Comparison of ENCODE assay signal across 17 cellular contexts in genomic region chr16:89185062-89185751, GRCh38. TPM values are rescaled to one million over a fixed set of nuclear protein-coding genes. Genes with fewer than 3 reads are reported as not detected.
DNase-seq lines count a peak whose midpoint lies in the region; ATAC-seq, FAIRE-seq and TF ChIP-seq lines count a peak whose summit lies in the region.
"Had no signal": no experiment of that assay in that cellular context is flagged by ENCODE, and none has a peak within 500 bp of the region (broad histone marks: within the 10 kb centered on the region; RNA-seq: fewer than 3 reads in every experiment).

No MANE protein-coding gene starts in this region.

- intact Hi-C loops in activated B cell treated with CpG ODN at 0.5 μM for 24 hours (cut with micrococcal nuclease) (no loop called here), HepG2 (cut with micrococcal nuclease; ENCODE audit: unreplicated experiment) (loop anchor here (2.0 kb wide), 1 partner anchor 16 kb away; the partner anchor contains the start of gene SLC22A31)

- peak overlapping the region in 2 of 8 donors; percentile 32 to 93 for H3K27ac Mint-ChIP-seq in CD8-positive, alpha-beta memory T cell
- H3K27ac Mint-ChIP-seq in activated B cell treated with CpG ODN at 0.5 μM for 24 hours, result no peak overlapping the region
- H3K27ac Mint-ChIP-seq: activated T-cell treated with anti-CD3 and anti-CD28 coated beads, Interleukin-2, amount 50 U/mL, for 72 hours had no signal

- DNase-seq in NCI-H1417 (lab: John Stamatoyannopoulos, UW), result peak in 2 of 3 experiments; percentile 26 to 27
- no peak for DNase-seq in NCI-H1417 treated with DMSO at 0.1 percent for 48 hours (lab: John Stamatoyannopoulos, UW)
- peak in 3 of 5 donors; percentile 45 to 77 (median 57) for DNase-seq in CD8-positive, alpha-beta memory T cell
- no peak for DNase-seq in activated B cell treated with CpG ODN at 0.5 μM for 24 hours
- no peak for DNase-seq in HepG2 (ENCODE audit: low spot score)
- DNase-seq in superior temporal gyrus (ENCODE audit: extremely low spot score), result no peak
- no peak for DNase-seq in Kasumi-1 (lab: John Stamatoyannopoulos, UW)
- DNase-seq: 8988T; activated CD4-positive, CD25-positive, alpha-beta regulatory T cell; glutamatergic neuron; KG1; midbrain had no signal

- peaks cover 0 to 6% (median 0%) of the 10 kb centered on the region in 5 donors for H3K9me3 Mint-ChIP-seq in CD8-positive, alpha-beta memory T cell
- H3K9me3 Mint-ChIP-seq in activated B cell treated with CpG ODN at 0.5 μM for 24 hours, result no peaks in the 10 kb centered on the region
- H3K9me3 Mint-ChIP-seq: activated T-cell treated with anti-CD3 and anti-CD28 coated beads, Interleukin-2, amount 50 U/mL, for 72 hours had no signal

- no peaks in the 10 kb centered on the region for H3K4me1 ChIP-seq in CD8-positive, alpha-beta memory T cell (ENCODE audit: insufficient read depth, low read length)
- peaks cover 37% of the 10 kb centered on the region for H3K4me1 ChIP-seq in HepG2 (ENCODE audit: insufficient read depth, low read length)

- WGBS in HepG2 (ENCODE audit: low lambda C conversion rate), result 7% methylated on average over 13 of the region's 39 CpGs

- H3K79me2 ChIP-seq in HepG2 (ENCODE audit: insufficient read depth, low read length), result no peaks in the 10 kb centered on the region

- CTCF ChIA-PET in CD8-positive, alpha-beta memory T cell (lab: Charles Lee), result no interaction called here
- CTCF ChIA-PET in activated B cell treated with CpG ODN at 0.5 μM for 24 hours (lab: Charles Lee) (no interaction called here), HepG2 (lab: Yijun Ruan, JAX; ENCODE audit: low intra/inter-chr PET ratio, low total read pairs) (interaction anchor here (1.8 kb wide), 1 partner anchor 31 kb away, joined by 6 read pairs; no protein-coding TSS in a partner anchor)

- ATAC-seq in activated B cell treated with CpG ODN at 0.5 μM for 24 hours (ENCODE audit: low read depth) (peak; percentile 36), HepG2 (peak; percentile 54)
- no peak for ATAC-seq in activated CD4-positive, CD25-positive, alpha-beta regulatory T cell treated with anti-CD3 and anti-CD28 coated beads, Interleukin-2, amount 50 U/mL, for 24 hours

- no peaks in the 10 kb centered on the region for H3K27me3 ChIP-seq in CD8-positive, alpha-beta memory T cell (ENCODE audit: insufficient read depth, low read length, poor library complexity, severe bottlenecking)
- H3K27me3 ChIP-seq in HepG2 (ENCODE audit: control insufficient read depth in 1 of 2, insufficient read depth in 2 of 2, low read length in 2 of 2), result peaks cover 4 to 38% of the 10 kb centered on the region in 2 experiments

- peaks cover 0 to 5% of the 10 kb centered on the region in 2 donors for H3K27me3 Mint-ChIP-seq in CD8-positive, alpha-beta memory T cell
- peaks cover 1% of the 10 kb centered on the region for H3K27me3 Mint-ChIP-seq in activated B cell treated with CpG ODN at 0.5 μM for 24 hours

- TF ChIP-seq POLR2A in HepG2 (IDR thresholded peaks at IDR 0.05; ENCODE audit: insufficient read depth in 1 of 2, low read depth in 2 of 2, low read length in 2 of 2), result no peak

- POLR2A ChIA-PET in CD8-positive, alpha-beta memory T cell (lab: Charles Lee), result no interaction called here
- POLR2A ChIA-PET in activated B cell treated with CpG ODN at 0.5 μM for 24 hours (lab: Charles Lee), result no interaction called here
- POLR2A ChIA-PET in HepG2 (lab: Yijun Ruan, JAX), result interaction anchor here (1.3 to 1.4 kb wide), 2 partner anchors 11 to 14 kb away, joined by 3 to 5 read pairs; partner anchors contain the start of gene CDH15

- peaks cover 0 to 2% (median 0%) of the 10 kb centered on the region in 3 donors for H3K4me1 Mint-ChIP-seq in CD8-positive, alpha-beta memory T cell
- H3K4me1 Mint-ChIP-seq in activated B cell treated with CpG ODN at 0.5 μM for 24 hours, result no peaks in the 10 kb centered on the region

- no peak overlapping the region for H3K4me3 Mint-ChIP-seq in CD8-positive, alpha-beta memory T cell
- H3K4me3 Mint-ChIP-seq in activated B cell treated with CpG ODN at 0.5 μM for 24 hours, result no peak overlapping the region
- H3K4me3 Mint-ChIP-seq: activated T-cell treated with anti-CD3 and anti-CD28 coated beads, Interleukin-2, amount 50 U/mL, for 72 hours had no signal

- BruUV-seq in HepG2 (replicated peaks; lab: Mats Ljungman, UMichigan), result no TSS peak

- H3K4me2 ChIP-seq in HepG2 (ENCODE audit: low read depth, low read length), result no peak overlapping the region

- peaks cover 37% of the 10 kb centered on the region for H4K20me1 ChIP-seq in HepG2 (ENCODE audit: insufficient read depth, low read length)

- no peaks in the 10 kb centered on the region for H3K9me3 ChIP-seq in CD8-positive, alpha-beta memory T cell (ENCODE audit: low read length)
- no peaks in the 10 kb centered on the region for H3K9me3 ChIP-seq in HepG2 (ENCODE audit: low read length)

- no peak overlapping the region for H2AFZ ChIP-seq in HepG2 (ENCODE audit: low read length)

- no peak for TF ChIP-seq CTCF in activated B cell treated with CpG ODN at 0.5 μM for 24 hours (IDR thresholded peaks at IDR 0.05)
- no peak for TF ChIP-seq CTCF in HepG2 (CRISPR knock-in tag; IDR thresholded peaks at IDR 0.05)

- no peak for TF ChIP-seq RAD21 in HepG2 (CRISPR knock-in tag; IDR thresholded peaks at IDR 0.05)

- FAIRE-seq in HepG2 (lab: Jason Lieb, UNC), result no peak
- FAIRE-seq: colon had no signal

- H3K36me3 Mint-ChIP-seq in CD8-positive, alpha-beta memory T cell, result no peaks in the 10 kb centered on the region
- no peaks in the 10 kb centered on the region for H3K36me3 Mint-ChIP-seq in activated B cell treated with CpG ODN at 0.5 μM for 24 hours (ENCODE audit: low read depth)

- TF ChIP-seq EP300 in HepG2 (IDR thresholded peaks at IDR 0.05; ENCODE audit: low read depth in 2 of 2, low read length in 2 of 2) (no peak), HepG2 (CRISPR knock-in tag; IDR thresholded peaks at IDR 0.05; ENCODE audit: borderline replicate concordance) (no peak)

- H3K9ac ChIP-seq in HepG2 (ENCODE audit: insufficient read depth, low read depth, low read length), result no peak overlapping the region

- no peak overlapping the region for H3K27ac ChIP-seq in CD8-positive, alpha-beta memory T cell (ENCODE audit: low read depth, low read length)
- H3K27ac ChIP-seq in HepG2 (ENCODE audit: extremely low read length, insufficient read depth, low read length), result no peak overlapping the region

- in situ Hi-C loops in HepG2 (cut with HindIII; ENCODE audit: extremely low pct_ligation_motif_present, low pct_unique_long_range_greater_than_20kb), result no loop called here

- H3K4me3 ChIP-seq in CD8-positive, alpha-beta memory T cell (ENCODE audit: low read length), result no peak overlapping the region
- no peak overlapping the region for H3K4me3 ChIP-seq in HepG2 (replicated peaks in 1 of 3; ENCODE audit: insufficient read depth in 1 of 3, low read depth in 2 of 3, low read length in 3 of 3)

- H3K36me3 ChIP-seq in CD8-positive, alpha-beta memory T cell (ENCODE audit: insufficient read depth, low read length), result no peaks in the 10 kb centered on the region
- no peaks in the 10 kb centered on the region for H3K36me3 ChIP-seq in HepG2 (replicated peaks in 1 of 2; ENCODE audit: control insufficient read depth in 1 of 2, insufficient read depth in 2 of 2, low read length in 2 of 2)

RNA-seq across cellular contexts. Expression of gene CDH15, which starts 13.7 kb away (rescaled TPM):
- not detected for total RNA-seq in CD8-positive, alpha-beta memory T cell
- not detected for polyA plus RNA-seq in CD8-positive, alpha-beta memory T cell
- not detected in 2 replicates for total RNA-seq in activated B cell treated with CpG ODN at 0.5 μM for 24 hours
- total RNA-seq in HepG2 (2016; rRNA removed; fragmentation: Illumina TruSeq; extraction: Trizol), result 1.4 and 2.2 TPM in 2 replicates
- total RNA-seq in HepG2 (2016; cell fraction: cytosol; rRNA removed; fragmentation: Illumina TruSeq; extraction: Trizol; ENCODE audit: low read depth), result 2.8 and 2.9 TPM in 2 replicates
- 1.4 and 2.2 TPM in 2 replicates for total RNA-seq in HepG2 (2016; cell fraction: insoluble cytoplasmic fraction; rRNA removed; fragmentation: Illumina TruSeq; extraction: Trizol)
- 3.6 and 3.7 TPM in 2 replicates for total RNA-seq in HepG2 (2016; cell fraction: membrane; rRNA removed; fragmentation: Illumina TruSeq; extraction: Trizol)
- 1.6 and 1.8 TPM in 2 replicates for total RNA-seq in HepG2 (2016; cell fraction: nucleus; rRNA removed; fragmentation: Illumina TruSeq; extraction: Trizol)
- 0.69 and 0.74 TPM in 2 replicates for polyA plus RNA-seq in HepG2 (2011; rRNA removed)
- 0.37 and 1.2 TPM in 2 replicates for polyA plus RNA-seq in HepG2 (2011; cell fraction: cytosol; rRNA removed)
- 1.6 and 2.1 TPM in 2 replicates for polyA plus RNA-seq in HepG2 (2011; cell fraction: nucleus; rRNA removed)
- 0.61 and 0.90 TPM in 2 replicates for polyA plus RNA-seq in HepG2 (2012)
- 3.5 and 3.8 TPM in 2 replicates for polyA plus RNA-seq in HepG2 (2016; cell fraction: cytosol; fragmentation: Illumina TruSeq; extraction: Trizol; ENCODE audit: low read depth)
- 1.7 and 2.3 TPM in 2 replicates for polyA plus RNA-seq in HepG2 (2016; cell fraction: insoluble cytoplasmic fraction; fragmentation: Illumina TruSeq; extraction: Trizol; ENCODE audit: low read depth)
- polyA plus RNA-seq in HepG2 (2016; cell fraction: membrane; fragmentation: Illumina TruSeq; extraction: Trizol; ENCODE audit: low read depth), result 3.3 and 4.1 TPM in 2 replicates
- 3.3 and 3.4 TPM in 2 replicates for polyA plus RNA-seq in HepG2 (2016; cell fraction: nucleus; fragmentation: Illumina TruSeq; extraction: Trizol; ENCODE audit: insufficient read depth, low read depth)
- polyA minus RNA-seq in HepG2 (2011; rRNA and poly(A)+ RNA removed; ENCODE audit: low replicate concordance), result 0.62 TPM in 1 of 2 replicates, not detected in the other
- polyA minus RNA-seq in HepG2 (2011; cell fraction: cytosol; rRNA and poly(A)+ RNA removed), result 0.40 and 0.62 TPM in 2 replicates
- 0.39 TPM in 1 of 2 replicates, not detected in the other for polyA minus RNA-seq in HepG2 (2011; cell fraction: nucleus; rRNA and poly(A)+ RNA removed)
- total RNA-seq: activated T-cell treated with anti-CD3 and anti-CD28 coated beads, Interleukin-2, amount 50 U/mL, for 72 hours; epithelial cell of proximal tubule had no signal

RNA-seq across cellular contexts. Expression of gene SLC22A31, which starts 15.1 kb away (rescaled TPM):
- not detected for total RNA-seq in CD8-positive, alpha-beta memory T cell
- polyA plus RNA-seq in CD8-positive, alpha-beta memory T cell, result not detected
- total RNA-seq in activated B cell treated with CpG ODN at 0.5 μM for 24 hours, result not detected in 2 replicates
- 20.6 and 83.3 TPM in 2 replicates for total RNA-seq in HepG2 (2016; rRNA removed; fragmentation: Illumina TruSeq; extraction: Trizol)
- 22.4 and 22.9 TPM in 2 replicates for total RNA-seq in HepG2 (2016; cell fraction: cytosol; rRNA removed; fragmentation: Illumina TruSeq; extraction: Trizol; ENCODE audit: low read depth)
- 17.9 and 83.9 TPM in 2 replicates for total RNA-seq in HepG2 (2016; cell fraction: insoluble cytoplasmic fraction; rRNA removed; fragmentation: Illumina TruSeq; extraction: Trizol)
- 38.1 and 39.2 TPM in 2 replicates for total RNA-seq in HepG2 (2016; cell fraction: membrane; rRNA removed; fragmentation: Illumina TruSeq; extraction: Trizol)
- 88.9 and 114 TPM in 2 replicates for total RNA-seq in HepG2 (2016; cell fraction: nucleus; rRNA removed; fragmentation: Illumina TruSeq; extraction: Trizol)
- polyA plus RNA-seq in HepG2 (2011; rRNA removed), result 67.3 and 98.2 TPM in 2 replicates
- polyA plus RNA-seq in HepG2 (2011; cell fraction: cytosol; rRNA removed), result 27.2 and 52.1 TPM in 2 replicates
- polyA plus RNA-seq in HepG2 (2011; cell fraction: nucleus; rRNA removed), result 1,312 and 1,533 TPM in 2 replicates
- polyA plus RNA-seq in HepG2 (2012), result 45.8 and 48.2 TPM in 2 replicates
- polyA plus RNA-seq in HepG2 (2016; cell fraction: cytosol; fragmentation: Illumina TruSeq; extraction: Trizol; ENCODE audit: low read depth), result 27.4 and 28.3 TPM in 2 replicates
- polyA plus RNA-seq in HepG2 (2016; cell fraction: insoluble cytoplasmic fraction; fragmentation: Illumina TruSeq; extraction: Trizol; ENCODE audit: low read depth), result 23.8 and 26.1 TPM in 2 replicates
- 29.3 and 31.7 TPM in 2 replicates for polyA plus RNA-seq in HepG2 (2016; cell fraction: membrane; fragmentation: Illumina TruSeq; extraction: Trizol; ENCODE audit: low read depth)
- polyA plus RNA-seq in HepG2 (2016; cell fraction: nucleus; fragmentation: Illumina TruSeq; extraction: Trizol; ENCODE audit: insufficient read depth, low read depth), result 322 and 325 TPM in 2 replicates
- 51.6 TPM in 1 of 2 replicates, not detected in the other for polyA minus RNA-seq in HepG2 (2011; rRNA and poly(A)+ RNA removed; ENCODE audit: low replicate concordance)
- 17.1 and 21.0 TPM in 2 replicates for polyA minus RNA-seq in HepG2 (2011; cell fraction: cytosol; rRNA and poly(A)+ RNA removed)
- polyA minus RNA-seq in HepG2 (2011; cell fraction: nucleus; rRNA and poly(A)+ RNA removed), result 89.4 and 90.8 TPM in 2 replicates
- total RNA-seq: epithelial cell of proximal tubule, osteocyte had no signal

RNA-seq across cellular contexts. Expression of gene ZNF778, which starts 32.3 kb away (rescaled TPM):
- 10 to 100 TPM; 11.4 to 13.5 TPM for total RNA-seq in CD8-positive, alpha-beta memory T cell
- polyA plus RNA-seq in CD8-positive, alpha-beta memory T cell, result 4.1 TPM
- total RNA-seq in activated B cell treated with CpG ODN at 0.5 μM for 24 hours, result 7.2 and 11.4 TPM in 2 replicates
- 7.2 and 9.3 TPM in 2 replicates for total RNA-seq in HepG2 (2016; rRNA removed; fragmentation: Illumina TruSeq; extraction: Trizol)
- total RNA-seq in HepG2 (2016; cell fraction: cytosol; rRNA removed; fragmentation: Illumina TruSeq; extraction: Trizol; ENCODE audit: low read depth), result 1.7 and 2.6 TPM in 2 replicates
- 6.1 and 8.3 TPM in 2 replicates for total RNA-seq in HepG2 (2016; cell fraction: insoluble cytoplasmic fraction; rRNA removed; fragmentation: Illumina TruSeq; extraction: Trizol)
- total RNA-seq in HepG2 (2016; cell fraction: membrane; rRNA removed; fragmentation: Illumina TruSeq; extraction: Trizol), result 2.7 and 3.9 TPM in 2 replicates
- total RNA-seq in HepG2 (2016; cell fraction: nucleus; rRNA removed; fragmentation: Illumina TruSeq; extraction: Trizol), result 8.7 and 10.5 TPM in 2 replicates
- polyA plus RNA-seq in HepG2 (2011; rRNA removed), result 3.8 and 6.1 TPM in 2 replicates
- polyA plus RNA-seq in HepG2 (2011; cell fraction: cytosol; rRNA removed), result 1.8 and 2.1 TPM in 2 replicates
- polyA plus RNA-seq in HepG2 (2011; cell fraction: nucleus; rRNA removed), result 6.6 and 11.3 TPM in 2 replicates
- 2.4 and 3.0 TPM in 2 replicates for polyA plus RNA-seq in HepG2 (2012)
- 0.79 and 0.83 TPM in 2 replicates for polyA plus RNA-seq in HepG2 (2016; cell fraction: cytosol; fragmentation: Illumina TruSeq; extraction: Trizol; ENCODE audit: low read depth)
- 4.6 and 6.1 TPM in 2 replicates for polyA plus RNA-seq in HepG2 (2016; cell fraction: insoluble cytoplasmic fraction; fragmentation: Illumina TruSeq; extraction: Trizol; ENCODE audit: low read depth)
- 0.61 and 1.7 TPM in 2 replicates for polyA plus RNA-seq in HepG2 (2016; cell fraction: membrane; fragmentation: Illumina TruSeq; extraction: Trizol; ENCODE audit: low read depth)
- 11.3 and 22.5 TPM in 2 replicates for polyA plus RNA-seq in HepG2 (2016; cell fraction: nucleus; fragmentation: Illumina TruSeq; extraction: Trizol; ENCODE audit: insufficient read depth, low read depth)
- polyA minus RNA-seq in HepG2 (2011; rRNA and poly(A)+ RNA removed; ENCODE audit: low replicate concordance), result 6.4 and 9.2 TPM in 2 replicates
- polyA minus RNA-seq in HepG2 (2011; cell fraction: cytosol; rRNA and poly(A)+ RNA removed), result 4.0 and 6.1 TPM in 2 replicates
- 15.2 and 17.3 TPM in 2 replicates for polyA minus RNA-seq in HepG2 (2011; cell fraction: nucleus; rRNA and poly(A)+ RNA removed)

Comparison
In these comparisons a context has a peak if more than half of its experiments do, and no peak if none do; other contexts are left out.
1. DNase-seq: peak in NCI-H1417 (2 of 3) and CD8-positive, alpha-beta memory T cell (3 of 5); none in NCI-H1417 treated with DMSO at 0.1 percent for 48 hours (single experiment), activated B cell treated with CpG ODN at 0.5 μM for 24 hours (single experiment), HepG2 (single experiment), superior temporal gyrus (single experiment) and Kasumi-1 (0 of 2).
2. ATAC-seq: peak in activated B cell treated with CpG ODN at 0.5 μM for 24 hours (single experiment) and HepG2 (single experiment); none in activated CD4-positive, CD25-positive, alpha-beta regulatory T cell treated with anti-CD3 and anti-CD28 coated beads, Interleukin-2, amount 50 U/mL, for 24 hours (0 of 2).
3. RNA of gene SLC22A31, which starts 15.1 kb away (total RNA-seq): 17.9 to 114 TPM in HepG2; not detected in CD8-positive, alpha-beta memory T cell and not detected in activated B cell treated with CpG ODN at 0.5 μM for 24 hours; every median in the first group is over 10 times any median in the second.